15 cellular contexts compared by ENCODE assay signal in the genomic region with DNA sequence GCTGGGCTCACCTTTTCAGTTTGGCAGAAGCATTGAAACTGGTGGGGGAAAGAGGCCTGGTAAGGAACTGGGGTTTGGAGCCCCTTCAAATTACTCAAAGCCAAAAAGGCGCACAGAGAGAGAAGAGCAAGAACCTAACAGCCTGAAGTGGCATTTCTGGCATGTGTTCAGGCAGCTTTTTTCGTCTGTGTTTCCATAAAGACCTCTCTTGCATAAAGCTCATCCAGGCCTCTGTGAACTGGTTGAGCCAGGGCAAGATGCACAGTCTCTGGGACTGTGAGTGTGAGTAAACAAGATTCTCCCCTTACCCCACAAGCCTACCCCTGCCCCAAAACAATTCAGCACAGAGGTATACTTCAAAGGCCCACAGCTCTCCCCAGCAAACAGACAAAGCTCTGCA.
"Had no signal": no experiment of that assay in that cellular context is flagged by ENCODE, and none has a peak within 500 bp of the region (broad histone marks: within the 10 kb centered on the region; RNA-seq: fewer than 3 reads in every experiment).

No MANE protein-coding gene starts in this region.

- H3K36me3 Mint-ChIP-seq: activated naive CD8-positive, alpha-beta T cell; brain; natural killer cell treated with Interleukin-12 subunit alpha and Interleukin-12 subunit beta and Interleukin-15 and Interleukin-18, amount 100 ng/mL, for 72 hours; stimulated activated naive B cell treated with anti-CD40 and anti-IgM and Interleukin-4, amounts not matched to agents 10 μg/mL and 1 μg/mL and 100 μg/mL, for 72 hours had no signal

- ATAC-seq: left ventricle myocardium superior; natural killer cell treated with Interleukin-12 subunit alpha and Interleukin-12 subunit beta and Interleukin-15 and Interleukin-18, amount 100 ng/mL, for 72 hours; stimulated activated naive B cell treated with anti-CD40 and anti-IgM and Interleukin-4, amounts not matched to agents 10 μg/mL and 1 μg/mL and 100 μg/mL, for 72 hours had no signal

- H3K27ac Mint-ChIP-seq: activated naive CD8-positive, alpha-beta T cell; activated T-helper 1 cell treated with anti-CD3 and anti-CD28 coated beads, Interleukin-12 subunit alpha, Interleukin-12 subunit beta, Interleukin-2, Interleukin-4 antibody, amounts not matched to agents 30 ng/mL and 10 ng/mL and 1 ng/mL, durations not matched to agents 14 hours and 24 hours and 36 hours; brain; endodermal cell; natural killer cell treated with Interleukin-12 subunit alpha and Interleukin-12 subunit beta and Interleukin-15 and Interleukin-18, amount 100 ng/mL, for 72 hours; stimulated activated naive B cell treated with anti-CD40 and anti-IgM and Interleukin-4, amounts not matched to agents 10 μg/mL and 1 μg/mL and 100 μg/mL, for 72 hours; T-helper 2 cell treated with Interferon-gamma antibody and Interleukin-4, amounts not matched to agents 5 μg/mL and 100 μg/mL, for 36 hours had no signal

- H3K9ac ChIP-seq: parathyroid adenoma had no signal

- H3K4me3 ChIP-seq: colonic mucosa had no signal

- H3K9me3 ChIP-seq: colonic mucosa had no signal

- H3K27ac ChIP-seq: colonic mucosa, parathyroid adenoma had no signal

- DNase-seq: activated CD4-positive, alpha-beta T cell treated with anti-CD3 and anti-CD28 coated beads, Interleukin-2, amount 50 U/mL, for 48 hours; activated gamma-delta T cell treated with Interleukin-2 at 50 U/mL for 16 hours; activated T-cell treated with anti-CD3 and anti-CD28 coated beads for 4 hours; amniotic stem cell; colonic mucosa; endodermal cell; left ventricle myocardium superior; stimulated activated naive B cell treated with anti-CD40 and anti-IgM and Interleukin-4, amounts not matched to agents 10 μg/mL and 1 μg/mL and 100 μg/mL, for 72 hours had no signal

- H3K9me3 Mint-ChIP-seq: activated T-helper 1 cell treated with anti-CD3 and anti-CD28 coated beads, Interleukin-12 subunit alpha, Interleukin-12 subunit beta, Interleukin-2, Interleukin-4 antibody, amounts not matched to agents 30 ng/mL and 10 ng/mL and 1 ng/mL, durations not matched to agents 14 hours and 24 hours and 36 hours; central memory CD8-positive, alpha-beta T cell; endodermal cell; natural killer cell treated with Interleukin-12 subunit alpha and Interleukin-12 subunit beta and Interleukin-15 and Interleukin-18, amount 100 ng/mL, for 72 hours; stimulated activated naive B cell treated with anti-CD40 and anti-IgM and Interleukin-4, amounts not matched to agents 10 μg/mL and 1 μg/mL and 100 μg/mL, for 72 hours; T-helper 2 cell treated with Interferon-gamma antibody and Interleukin-4, amounts not matched to agents 5 μg/mL and 100 μg/mL, for 36 hours had no signal

- H3K27me3 ChIP-seq: colonic mucosa had no signal

- H3K4me3 Mint-ChIP-seq: activated naive CD8-positive, alpha-beta T cell; activated T-helper 1 cell treated with anti-CD3 and anti-CD28 coated beads, Interleukin-12 subunit alpha, Interleukin-12 subunit beta, Interleukin-2, Interleukin-4 antibody, amounts not matched to agents 30 ng/mL and 10 ng/mL and 1 ng/mL, durations not matched to agents 14 hours and 24 hours and 36 hours; brain; central memory CD8-positive, alpha-beta T cell; endodermal cell; natural killer cell treated with Interleukin-12 subunit alpha and Interleukin-12 subunit beta and Interleukin-15 and Interleukin-18, amount 100 ng/mL, for 72 hours; stimulated activated naive B cell treated with anti-CD40 and anti-IgM and Interleukin-4, amounts not matched to agents 10 μg/mL and 1 μg/mL and 100 μg/mL, for 72 hours; T-helper 2 cell treated with Interferon-gamma antibody and Interleukin-4, amounts not matched to agents 5 μg/mL and 100 μg/mL, for 36 hours had no signal

- H3K4me1 ChIP-seq: colonic mucosa, parathyroid adenoma had no signal

- H3K36me3 ChIP-seq: colonic mucosa had no signal
